ENCODE assay signal across 1 cellular context in the genomic region with DNA sequence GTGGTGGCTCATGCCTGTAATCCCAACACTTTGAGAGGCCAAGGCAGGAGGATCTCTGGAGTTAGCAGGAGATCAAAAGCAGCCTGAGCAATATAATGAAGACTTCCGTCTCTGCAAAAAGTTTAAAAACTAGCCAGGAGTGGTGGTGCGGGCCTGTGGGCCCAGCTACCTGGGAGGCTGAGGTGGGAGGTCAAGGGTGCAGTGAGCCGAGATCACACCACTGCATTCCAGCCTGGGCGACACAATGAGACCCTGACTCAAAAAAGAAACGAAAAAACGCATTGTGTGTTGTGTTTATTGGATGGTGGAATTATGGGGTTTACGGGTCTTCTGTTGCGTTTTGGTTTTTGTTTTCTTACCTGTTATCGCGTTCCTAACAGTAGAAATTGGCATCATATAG.
TF ChIP-seq lines count a peak whose summit lies in the region.

No MANE protein-coding gene starts in this region.

TF ChIP-seq in GM23338, 12 proteins besides CTCF, POLR2A, EP300 and RAD21 (continued from another document):
- TF ChIP-seq, protein P1, sequence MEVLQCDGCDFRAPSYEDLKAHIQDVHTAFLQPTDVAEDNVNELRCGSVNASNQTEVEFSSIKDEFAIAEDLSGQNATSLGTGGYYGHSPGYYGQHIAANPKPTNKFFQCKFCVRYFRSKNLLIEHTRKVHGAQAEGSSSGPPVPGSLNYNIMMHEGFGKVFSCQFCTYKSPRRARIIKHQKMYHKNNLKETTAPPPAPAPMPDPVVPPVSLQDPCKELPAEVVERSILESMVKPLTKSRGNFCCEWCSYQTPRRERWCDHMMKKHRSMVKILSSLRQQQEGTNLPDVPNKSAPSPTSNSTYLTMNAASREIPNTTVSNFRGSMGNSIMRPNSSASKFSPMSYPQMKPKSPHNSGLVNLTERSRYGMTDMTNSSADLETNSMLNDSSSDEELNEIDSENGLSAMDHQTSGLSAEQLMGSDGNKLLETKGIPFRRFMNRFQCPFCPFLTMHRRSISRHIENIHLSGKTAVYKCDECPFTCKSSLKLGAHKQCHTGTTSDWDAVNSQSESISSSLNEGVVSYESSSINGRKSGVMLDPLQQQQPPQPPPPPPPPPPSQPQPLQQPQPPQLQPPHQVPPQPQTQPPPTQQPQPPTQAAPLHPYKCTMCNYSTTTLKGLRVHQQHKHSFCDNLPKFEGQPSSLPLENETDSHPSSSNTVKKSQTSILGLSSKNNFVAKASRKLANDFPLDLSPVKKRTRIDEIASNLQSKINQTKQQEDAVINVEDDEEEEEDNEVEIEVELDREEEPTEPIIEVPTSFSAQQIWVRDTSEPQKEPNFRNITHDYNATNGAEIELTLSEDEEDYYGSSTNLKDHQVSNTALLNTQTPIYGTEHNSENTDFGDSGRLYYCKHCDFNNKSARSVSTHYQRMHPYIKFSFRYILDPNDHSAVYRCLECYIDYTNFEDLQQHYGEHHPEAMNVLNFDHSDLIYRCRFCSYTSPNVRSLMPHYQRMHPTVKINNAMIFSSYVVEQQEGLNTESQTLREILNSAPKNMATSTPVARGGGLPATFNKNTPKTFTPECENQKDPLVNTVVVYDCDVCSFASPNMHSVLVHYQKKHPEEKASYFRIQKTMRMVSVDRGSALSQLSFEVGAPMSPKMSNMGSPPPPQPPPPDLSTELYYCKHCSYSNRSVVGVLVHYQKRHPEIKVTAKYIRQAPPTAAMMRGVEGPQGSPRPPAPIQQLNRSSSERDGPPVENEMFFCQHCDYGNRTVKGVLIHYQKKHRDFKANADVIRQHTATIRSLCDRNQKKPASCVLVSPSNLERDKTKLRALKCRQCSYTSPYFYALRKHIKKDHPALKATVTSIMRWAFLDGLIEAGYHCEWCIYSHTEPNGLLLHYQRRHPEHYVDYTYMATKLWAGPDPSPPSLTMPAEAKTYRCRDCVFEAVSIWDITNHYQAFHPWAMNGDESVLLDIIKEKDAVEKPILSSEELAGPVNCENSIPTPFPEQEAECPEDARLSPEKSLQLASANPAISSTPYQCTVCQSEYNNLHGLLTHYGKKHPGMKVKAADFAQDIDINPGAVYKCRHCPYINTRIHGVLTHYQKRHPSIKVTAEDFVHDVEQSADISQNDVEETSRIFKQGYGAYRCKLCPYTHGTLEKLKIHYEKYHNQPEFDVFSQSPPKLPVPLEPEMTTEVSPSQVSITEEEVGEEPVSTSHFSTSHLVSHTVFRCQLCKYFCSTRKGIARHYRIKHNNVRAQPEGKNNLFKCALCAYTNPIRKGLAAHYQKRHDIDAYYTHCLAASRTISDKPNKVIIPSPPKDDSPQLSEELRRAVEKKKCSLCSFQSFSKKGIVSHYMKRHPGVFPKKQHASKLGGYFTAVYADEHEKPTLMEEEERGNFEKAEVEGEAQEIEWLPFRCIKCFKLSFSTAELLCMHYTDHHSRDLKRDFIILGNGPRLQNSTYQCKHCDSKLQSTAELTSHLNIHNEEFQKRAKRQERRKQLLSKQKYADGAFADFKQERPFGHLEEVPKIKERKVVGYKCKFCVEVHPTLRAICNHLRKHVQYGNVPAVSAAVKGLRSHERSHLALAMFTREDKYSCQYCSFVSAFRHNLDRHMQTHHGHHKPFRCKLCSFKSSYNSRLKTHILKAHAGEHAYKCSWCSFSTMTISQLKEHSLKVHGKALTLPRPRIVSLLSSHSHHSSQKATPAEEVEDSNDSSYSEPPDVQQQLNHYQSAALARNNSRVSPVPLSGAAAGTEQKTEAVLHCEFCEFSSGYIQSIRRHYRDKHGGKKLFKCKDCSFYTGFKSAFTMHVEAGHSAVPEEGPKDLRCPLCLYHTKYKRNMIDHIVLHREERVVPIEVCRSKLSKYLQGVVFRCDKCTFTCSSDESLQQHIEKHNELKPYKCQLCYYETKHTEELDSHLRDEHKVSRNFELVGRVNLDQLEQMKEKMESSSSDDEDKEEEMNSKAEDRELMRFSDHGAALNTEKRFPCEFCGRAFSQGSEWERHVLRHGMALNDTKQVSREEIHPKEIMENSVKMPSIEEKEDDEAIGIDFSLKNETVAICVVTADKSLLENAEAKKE (CRISPR knock-in tag; IDR thresholded peaks at IDR 0.05): no peak
- TF ChIP-seq EZH2phosphoT487 (IDR thresholded peaks at IDR 0.05; ENCODE audit: unreplicated experiment): no peak
- TF ChIP-seq ZNF331 (CRISPR knock-in tag; IDR thresholded peaks at IDR 0.05; ENCODE audit: low read depth): no peak
- TF ChIP-seq, protein P2, sequence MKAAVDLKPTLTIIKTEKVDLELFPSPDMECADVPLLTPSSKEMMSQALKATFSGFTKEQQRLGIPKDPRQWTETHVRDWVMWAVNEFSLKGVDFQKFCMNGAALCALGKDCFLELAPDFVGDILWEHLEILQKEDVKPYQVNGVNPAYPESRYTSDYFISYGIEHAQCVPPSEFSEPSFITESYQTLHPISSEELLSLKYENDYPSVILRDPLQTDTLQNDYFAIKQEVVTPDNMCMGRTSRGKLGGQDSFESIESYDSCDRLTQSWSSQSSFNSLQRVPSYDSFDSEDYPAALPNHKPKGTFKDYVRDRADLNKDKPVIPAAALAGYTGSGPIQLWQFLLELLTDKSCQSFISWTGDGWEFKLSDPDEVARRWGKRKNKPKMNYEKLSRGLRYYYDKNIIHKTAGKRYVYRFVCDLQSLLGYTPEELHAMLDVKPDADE (IDR thresholded peaks at IDR 0.05): no peak
- TF ChIP-seq EZH2 (IDR thresholded peaks at IDR 0.05; ENCODE audit: low read depth, unreplicated experiment): no peak
- TF ChIP-seq, protein P3, sequence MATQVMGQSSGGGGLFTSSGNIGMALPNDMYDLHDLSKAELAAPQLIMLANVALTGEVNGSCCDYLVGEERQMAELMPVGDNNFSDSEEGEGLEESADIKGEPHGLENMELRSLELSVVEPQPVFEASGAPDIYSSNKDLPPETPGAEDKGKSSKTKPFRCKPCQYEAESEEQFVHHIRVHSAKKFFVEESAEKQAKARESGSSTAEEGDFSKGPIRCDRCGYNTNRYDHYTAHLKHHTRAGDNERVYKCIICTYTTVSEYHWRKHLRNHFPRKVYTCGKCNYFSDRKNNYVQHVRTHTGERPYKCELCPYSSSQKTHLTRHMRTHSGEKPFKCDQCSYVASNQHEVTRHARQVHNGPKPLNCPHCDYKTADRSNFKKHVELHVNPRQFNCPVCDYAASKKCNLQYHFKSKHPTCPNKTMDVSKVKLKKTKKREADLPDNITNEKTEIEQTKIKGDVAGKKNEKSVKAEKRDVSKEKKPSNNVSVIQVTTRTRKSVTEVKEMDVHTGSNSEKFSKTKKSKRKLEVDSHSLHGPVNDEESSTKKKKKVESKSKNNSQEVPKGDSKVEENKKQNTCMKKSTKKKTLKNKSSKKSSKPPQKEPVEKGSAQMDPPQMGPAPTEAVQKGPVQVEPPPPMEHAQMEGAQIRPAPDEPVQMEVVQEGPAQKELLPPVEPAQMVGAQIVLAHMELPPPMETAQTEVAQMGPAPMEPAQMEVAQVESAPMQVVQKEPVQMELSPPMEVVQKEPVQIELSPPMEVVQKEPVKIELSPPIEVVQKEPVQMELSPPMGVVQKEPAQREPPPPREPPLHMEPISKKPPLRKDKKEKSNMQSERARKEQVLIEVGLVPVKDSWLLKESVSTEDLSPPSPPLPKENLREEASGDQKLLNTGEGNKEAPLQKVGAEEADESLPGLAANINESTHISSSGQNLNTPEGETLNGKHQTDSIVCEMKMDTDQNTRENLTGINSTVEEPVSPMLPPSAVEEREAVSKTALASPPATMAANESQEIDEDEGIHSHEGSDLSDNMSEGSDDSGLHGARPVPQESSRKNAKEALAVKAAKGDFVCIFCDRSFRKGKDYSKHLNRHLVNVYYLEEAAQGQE (IDR thresholded peaks at IDR 0.05; ENCODE audit: unreplicated experiment): no peak
